Comparison of ENCODE assay signal across 23 cellular contexts in the genomic region with DNA sequence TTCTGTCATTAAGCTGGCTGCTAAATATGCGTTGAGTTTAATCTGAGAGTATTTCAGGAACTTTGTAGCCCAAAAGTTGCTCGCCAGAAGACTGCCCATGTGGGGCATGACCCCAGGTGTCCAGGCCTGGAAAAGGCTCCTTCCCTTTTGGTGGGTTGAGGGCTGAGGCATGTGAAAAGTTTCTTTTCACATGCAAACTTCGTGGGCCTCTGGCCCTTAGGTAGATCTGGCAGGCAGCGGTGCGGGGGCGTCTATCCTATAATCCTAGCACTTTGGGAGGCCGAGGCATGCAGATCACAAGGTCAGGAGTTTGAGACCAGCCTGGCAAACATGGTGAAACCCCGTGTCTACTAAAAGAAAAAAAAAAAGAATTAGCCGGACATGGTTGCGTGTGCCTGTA.
"Had no signal": no experiment of that assay in that cellular context is flagged by ENCODE, and none has a peak within 500 bp of the region (broad histone marks: within the 10 kb centered on the region; RNA-seq: fewer than 3 reads in every experiment).

No MANE protein-coding gene starts in this region.

- H3K9me3 ChIP-seq: breast epithelium, suprapubic skin, tibial nerve had no signal

- H3K4me1 ChIP-seq: breast epithelium, foreskin keratinocyte, suprapubic skin, tibial nerve had no signal

- H3K27me3 Mint-ChIP-seq: activated naive CD8-positive, alpha-beta T cell; memory B cell; progenitor cell of endocrine pancreas; stimulated activated naive CD8-positive, alpha-beta T cell treated with anti-CD3 and anti-CD28 coated beads, Interleukin-15, amount 100 ng/mL, for 72 hours had no signal

- H3K4me3 Mint-ChIP-seq: activated CD8-positive, alpha-beta T cell treated with anti-CD3 and anti-CD28 coated beads, Interleukin-2, amount 10 ng/mL, durations not matched to agents 7 days and 5 days; activated naive CD8-positive, alpha-beta T cell; activated T-cell treated with anti-CD3 and anti-CD28 coated beads, Interleukin-2, amount 50 U/mL, for 4 hours; memory B cell; neural crest cell; stimulated activated naive CD8-positive, alpha-beta T cell treated with anti-CD3 and anti-CD28 coated beads, Interleukin-15, amount 100 ng/mL, for 72 hours; T-helper 2 cell treated with Interferon-gamma antibody and Interleukin-4, amounts not matched to agents 5 μg/mL and 100 μg/mL, for 36 hours had no signal

- DNase-seq: activated CD4-positive, alpha-beta T cell treated with anti-CD3 and anti-CD28 coated beads for 1 hour; activated CD4-positive, alpha-beta T cell treated with anti-CD3 and anti-CD28 coated beads, Interleukin-2, amount 50 U/mL, for 1 hour; activated CD8-positive, alpha-beta T cell treated with anti-CD3 and anti-CD28 coated beads, Interleukin-2, amount 10 ng/mL, durations not matched to agents 7 days and 5 days; activated gamma-delta T cell treated with Interleukin-2 at 50 U/mL for 16 hours; activated T-cell treated with anti-CD3 and anti-CD28 coated beads, Interleukin-2, amount 50 U/mL, for 4 hours; amniotic stem cell; foreskin keratinocyte; left colon; occipital lobe; retina; stimulated activated CD4-positive, alpha-beta T cell treated with anti-CD3 and anti-CD28 coated beads, Interleukin-4, amount 100 ng/mL, for 24 hours; stimulated activated naive CD8-positive, alpha-beta T cell treated with anti-CD3 and anti-CD28 coated beads, Interleukin-15, amount 100 ng/mL, for 72 hours; SW 1271 had no signal

- H3K4me3 ChIP-seq: breast epithelium, coronary artery, SK-N-MC, suprapubic skin, tibial nerve had no signal

- H3K27ac Mint-ChIP-seq: activated CD8-positive, alpha-beta T cell treated with anti-CD3 and anti-CD28 coated beads, Interleukin-2, amount 10 ng/mL, durations not matched to agents 7 days and 5 days; activated naive CD8-positive, alpha-beta T cell; memory B cell; progenitor cell of endocrine pancreas; T-helper 2 cell treated with Interferon-gamma antibody and Interleukin-4, amounts not matched to agents 5 μg/mL and 100 μg/mL, for 36 hours had no signal

- H3K9me3 Mint-ChIP-seq: activated T-cell treated with anti-CD3 and anti-CD28 coated beads, Interleukin-2, amount 50 U/mL, for 4 hours; memory B cell; neural crest cell; stimulated activated naive CD8-positive, alpha-beta T cell treated with anti-CD3 and anti-CD28 coated beads, Interleukin-15, amount 100 ng/mL, for 72 hours; T-helper 2 cell treated with Interferon-gamma antibody and Interleukin-4, amounts not matched to agents 5 μg/mL and 100 μg/mL, for 36 hours had no signal

- H3K27ac ChIP-seq: breast epithelium, coronary artery, foreskin keratinocyte, SK-N-MC, suprapubic skin, tibial nerve had no signal

- ATAC-seq: activated CD8-positive, alpha-beta T cell treated with anti-CD3 and anti-CD28 coated beads, Interleukin-2, amount 10 ng/mL, durations not matched to agents 7 days and 5 days; activated T-cell treated with anti-CD3 and anti-CD28 coated beads, Interleukin-2, amount 50 U/mL, for 4 hours; foreskin keratinocyte; left colon; stimulated activated naive CD8-positive, alpha-beta T cell treated with anti-CD3 and anti-CD28 coated beads, Interleukin-15, amount 100 ng/mL, for 72 hours had no signal

- H3K4me1 Mint-ChIP-seq: memory B cell; neural crest cell; stimulated activated naive CD8-positive, alpha-beta T cell treated with anti-CD3 and anti-CD28 coated beads, Interleukin-15, amount 100 ng/mL, for 72 hours had no signal

- H3K27me3 ChIP-seq: breast epithelium, foreskin keratinocyte, suprapubic skin, tibial nerve had no signal
